In genomic region chr7:117806011-117806410, GRCh38 we compare ENCODE assay signal across 28 cellular contexts.
"Had no signal": no experiment of that assay in that cellular context is flagged by ENCODE, and none has a peak within 500 bp of the region (broad histone marks: within the 10 kb centered on the region; RNA-seq: fewer than 3 reads in every experiment).

No MANE protein-coding gene starts in this region.

- H3K36me3 ChIP-seq: left ventricle myocardium inferior, ovary, stomach, suprapubic skin, thoracic aorta, tibial artery, upper lobe of right lung had no signal

- H3K4me1 Mint-ChIP-seq: immature natural killer cell; naive thymus-derived CD4-positive, alpha-beta T cell; stimulated activated naive B cell treated with anti-CD40 and anti-IgM and Interleukin-4, amounts not matched to agents 10 μg/mL and 1 μg/mL and 100 μg/mL, for 72 hours had no signal

- H3K4me1 ChIP-seq: upper lobe of right lung had no signal

- DNase-seq: hypothalamus; immature natural killer cell; kidney; left colon; left ventricle myocardium inferior; midbrain; mucosa of descending colon; naive thymus-derived CD4-positive, alpha-beta T cell; ovary; retina; right cardiac atrium; stimulated activated CD4-positive, alpha-beta T cell treated with anti-CD3 and anti-CD28 coated beads, Interleukin-12 subunit alpha, Interleukin-12 subunit beta, amount 100 ng/mL, for 4 hours; stimulated activated CD4-positive, alpha-beta T cell treated with anti-CD3 and anti-CD28 coated beads, Interleukin-15, amount 100 ng/mL, for 24 hours; stimulated activated CD4-positive, alpha-beta T cell treated with anti-CD3 and anti-CD28 coated beads, Interleukin-2, amount 100 ng/mL, for 24 hours; stimulated activated CD4-positive, alpha-beta T cell treated with anti-CD3 and anti-CD28 coated beads, Interleukin-4, amount 100 ng/mL, for 1 hour; stimulated activated naive B cell treated with anti-CD40 and anti-IgM and Interleukin-4, amounts not matched to agents 10 μg/mL and 1 μg/mL and 100 μg/mL, for 72 hours; stimulated activated naive CD8-positive, alpha-beta T cell treated with anti-CD3 and anti-CD28 coated beads, Interleukin-15, Interleukin-2, amounts not matched to agents 100 U/mL and 50 U/mL, for 24 hours; stomach; tibial artery; trophoblast cell; upper lobe of right lung had no signal

- H3K36me3 Mint-ChIP-seq: immature natural killer cell; naive thymus-derived CD4-positive, alpha-beta T cell; natural killer cell treated with Interleukin-12 subunit alpha and Interleukin-12 subunit beta and Interleukin-15 and Interleukin-18, amount 100 ng/mL, for 72 hours; stimulated activated naive B cell treated with anti-CD40 and anti-IgM and Interleukin-4, amounts not matched to agents 10 μg/mL and 1 μg/mL and 100 μg/mL, for 72 hours had no signal

- H3K27ac ChIP-seq: left ventricle myocardium inferior, ovary, skin epidermis, stomach, suprapubic skin, thoracic aorta, tibial artery, upper lobe of right lung had no signal

- H3K4me3 Mint-ChIP-seq: immature natural killer cell; naive thymus-derived CD4-positive, alpha-beta T cell; natural killer cell treated with Interleukin-12 subunit alpha and Interleukin-12 subunit beta and Interleukin-15 and Interleukin-18, amount 100 ng/mL, for 72 hours; stimulated activated naive B cell treated with anti-CD40 and anti-IgM and Interleukin-4, amounts not matched to agents 10 μg/mL and 1 μg/mL and 100 μg/mL, for 72 hours had no signal

- H3K9me3 Mint-ChIP-seq: stimulated activated naive B cell treated with anti-CD40 and anti-IgM and Interleukin-4, amounts not matched to agents 10 μg/mL and 1 μg/mL and 100 μg/mL, for 72 hours had no signal

- H3K27me3 ChIP-seq: ovary, stomach, suprapubic skin, tibial artery, upper lobe of right lung had no signal

- H3K27me3 Mint-ChIP-seq: natural killer cell treated with Interleukin-12 subunit alpha and Interleukin-12 subunit beta and Interleukin-15 and Interleukin-18, amount 100 ng/mL, for 72 hours; progenitor cell of endocrine pancreas; stimulated activated naive B cell treated with anti-CD40 and anti-IgM and Interleukin-4, amounts not matched to agents 10 μg/mL and 1 μg/mL and 100 μg/mL, for 72 hours had no signal

- H3K27ac Mint-ChIP-seq: immature natural killer cell; naive thymus-derived CD4-positive, alpha-beta T cell; natural killer cell treated with Interleukin-12 subunit alpha and Interleukin-12 subunit beta and Interleukin-15 and Interleukin-18, amount 100 ng/mL, for 72 hours; progenitor cell of endocrine pancreas; stimulated activated naive B cell treated with anti-CD40 and anti-IgM and Interleukin-4, amounts not matched to agents 10 μg/mL and 1 μg/mL and 100 μg/mL, for 72 hours had no signal

- H3K9me3 ChIP-seq: left ventricle myocardium inferior, mucosa of descending colon, ovary, stomach, suprapubic skin, thoracic aorta, tibial artery, upper lobe of right lung had no signal

- H3K4me3 ChIP-seq: left ventricle myocardium inferior, lung, mucosa of descending colon, ovary, skin epidermis, stomach, suprapubic skin, thoracic aorta, tibial artery, upper lobe of right lung had no signal

- ATAC-seq: left colon; mucosa of descending colon; naive thymus-derived CD4-positive, alpha-beta T cell; natural killer cell treated with Interleukin-12 subunit alpha and Interleukin-12 subunit beta and Interleukin-15 and Interleukin-18, amount 100 ng/mL, for 72 hours; right cardiac atrium; sciatic nerve; stimulated activated naive B cell treated with anti-CD40 and anti-IgM and Interleukin-4, amounts not matched to agents 10 μg/mL and 1 μg/mL and 100 μg/mL, for 72 hours; stimulated activated naive CD8-positive, alpha-beta T cell treated with anti-CD3 and anti-CD28 coated beads, Interleukin-15, Interleukin-2, amounts not matched to agents 100 U/mL and 50 U/mL, for 24 hours; upper lobe of right lung had no signal
